ENCODE assay signal across 8 cellular contexts in the genomic region with DNA sequence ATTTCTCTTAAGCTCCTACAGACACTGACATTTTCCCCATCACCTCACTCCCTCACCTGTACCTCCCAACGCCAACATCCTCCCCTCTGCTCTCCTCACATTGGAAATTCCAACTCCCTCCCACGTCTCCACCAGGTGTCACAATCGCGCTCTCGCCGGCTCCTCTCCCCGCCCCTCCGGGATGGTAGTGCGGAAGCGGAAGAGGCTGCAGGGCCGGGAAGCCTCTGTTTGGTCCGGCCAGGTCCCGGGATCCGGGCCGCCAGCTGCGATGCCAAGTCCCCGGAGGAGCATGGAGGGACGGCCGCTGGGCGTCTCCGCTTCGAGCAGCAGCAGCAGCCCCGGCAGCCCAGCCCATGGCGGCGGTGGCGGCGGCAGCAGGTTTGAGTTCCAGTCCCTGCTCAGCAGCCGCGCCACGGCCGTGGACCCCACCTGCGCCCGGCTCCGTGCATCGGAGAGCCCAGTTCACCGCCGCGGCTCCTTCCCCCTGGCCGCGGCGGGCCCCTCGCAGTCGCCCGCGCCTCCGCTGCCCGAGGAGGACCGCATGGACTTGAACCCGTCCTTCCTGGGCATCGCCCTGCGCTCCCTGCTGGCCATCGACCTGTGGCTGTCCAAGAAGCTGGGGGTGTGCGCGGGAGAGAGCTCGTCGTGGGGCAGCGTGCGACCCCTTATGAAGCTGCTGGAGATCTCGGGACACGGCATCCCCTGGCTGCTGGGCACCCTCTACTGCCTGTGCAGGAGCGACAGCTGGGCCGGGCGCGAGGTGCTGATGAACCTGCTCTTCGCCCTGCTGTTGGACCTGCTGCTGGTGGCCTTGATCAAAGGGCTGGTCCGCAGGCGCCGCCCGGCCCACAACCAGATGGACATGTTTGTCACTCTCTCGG. TPM values are rescaled to one million over a fixed set of nuclear protein-coding genes. Genes with fewer than 3 reads are reported as not detected.
A peak's percentile ranks its signal among the peaks of the same experiment; 100 is the strongest.
DNase-seq lines count a peak whose midpoint lies in the region; ATAC-seq and TF ChIP-seq lines count a peak whose summit lies in the region.

A gene (plus strand): TSS at position 187 of the 881 bp plus-strand sequence. CDS start 82 bp downstream, at position 269.

- peak; percentile 65 for TF ChIP-seq CTCF in OCI-LY3 (IDR thresholded peaks at IDR 0.05; ENCODE audit: low read depth, low read length)

- no peaks in the 10 kb centered on the region for H4K20me1 ChIP-seq in OCI-LY3 (ENCODE audit: insufficient read depth, low read length)

- H2AFZ ChIP-seq in OCI-LY3 (ENCODE audit: low read depth, low read length) = peak within 1 kb of the TSS; percentile 99

- H3K9me3 Mint-ChIP-seq in stimulated activated memory B cell treated with anti-CD40 and anti-IgM and Interleukin-4, amounts not matched to agents 10 μg/mL and 1 μg/mL and 100 μg/mL, for 72 hours = no peaks in the 10 kb centered on the region

- H3K4me2 ChIP-seq in OCI-LY3 (ENCODE audit: low read length) = peak within 1 kb of the TSS; percentile 94

- H3K4me3 ChIP-seq in HUES64 (ENCODE audit: low read length) = peak within 1 kb of the TSS; percentile 91
- peak within 1 kb of the TSS; percentile 96 for H3K4me3 ChIP-seq in OCI-LY3 (ENCODE audit: low read length)
- peak within 1 kb of the TSS; percentile 95 for H3K4me3 ChIP-seq in esophagus (ENCODE audit: low read depth in 1 of 2, low read length in 2 of 2)
- peak within 1 kb of the TSS; percentile 68 to 91 for H3K4me3 ChIP-seq in muscle layer of colon (ENCODE audit: low read depth in 1 of 2, low read length in 2 of 2)

- H3K27me3 ChIP-seq in HUES64 (ENCODE audit: insufficient read depth, low read length) (peaks cover 3% of the 10 kb centered on the region; the same call in 1 of the 2 replicates), OCI-LY3 (ENCODE audit: low read depth, low read length) (no peaks in the 10 kb centered on the region), esophagus (ENCODE audit: control insufficient read depth in 1 of 2, insufficient read depth in 2 of 2, low read length in 2 of 2) (no peaks in the 10 kb centered on the region), muscle layer of colon (ENCODE audit: control insufficient read depth in 1 of 2, insufficient read depth in 2 of 2, low read length in 2 of 2) (no peaks in the 10 kb centered on the region)

- peak within 1 kb of the TSS; percentile 84 for H3K27ac Mint-ChIP-seq in stimulated activated memory B cell treated with anti-CD40 and anti-IgM and Interleukin-4, amounts not matched to agents 10 μg/mL and 1 μg/mL and 100 μg/mL, for 72 hours

- H3K36me3 ChIP-seq in HUES64 (ENCODE audit: insufficient read depth, low read length) (no peaks in the 10 kb centered on the region), OCI-LY3 (replicated peaks; ENCODE audit: low read depth, low read length) (no peaks in the 10 kb centered on the region), esophagus (ENCODE audit: control insufficient read depth in 2 of 2, insufficient read depth in 2 of 2, low read length in 1 of 2) (no peaks in the 10 kb centered on the region), muscle layer of colon (ENCODE audit: insufficient read depth, low read length) (no peaks in the 10 kb centered on the region)

- DNase-seq in DMS53 (lab: John Stamatoyannopoulos, UW) = peak; percentile 89
- DNase-seq in activated T-cell treated with anti-CD3 and anti-CD28 coated beads, Interleukin-2, amount 50 U/mL, for 48 hours = peak; percentile 81

- peaks cover 6% of the 10 kb centered on the region; the same call in 1 of the 2 replicates for H3K79me2 ChIP-seq in OCI-LY3 (ENCODE audit: low read length)

- peak within 1 kb of the TSS; percentile 87 for H3K4me3 Mint-ChIP-seq in stimulated activated memory B cell treated with anti-CD40 and anti-IgM and Interleukin-4, amounts not matched to agents 10 μg/mL and 1 μg/mL and 100 μg/mL, for 72 hours

- H3K4me1 ChIP-seq in HUES64 (ENCODE audit: insufficient read depth, low read length) (peaks cover 47% of the 10 kb centered on the region), OCI-LY3 (ENCODE audit: low read length) (peaks cover 12% of the 10 kb centered on the region), esophagus (ENCODE audit: control insufficient read depth in 2 of 2, insufficient read depth in 2 of 2, low read length in 1 of 2) (peaks cover 0 to 7% of the 10 kb centered on the region in 2 donors), muscle layer of colon (ENCODE audit: insufficient read depth, low read length) (peaks cover 35% of the 10 kb centered on the region)

- H3K9ac ChIP-seq in HUES64 (ENCODE audit: low read depth, low read length) (peak within 1 kb of the TSS; percentile 81), OCI-LY3 (ENCODE audit: low read length) (peak within 1 kb of the TSS; percentile 90), muscle layer of colon (ENCODE audit: low read length) (peak within 1 kb of the TSS; percentile 59)

- ATAC-seq in GM21515 (IDR thresholded peaks at IDR 0.05; ENCODE audit: unreplicated experiment) = peak; percentile 84
- ATAC-seq in stimulated activated memory B cell treated with anti-CD40 and anti-IgM and Interleukin-4, amounts not matched to agents 10 μg/mL and 1 μg/mL and 100 μg/mL, for 72 hours = peak; percentile 90

- peaks cover 51% of the 10 kb centered on the region for H3K4me1 Mint-ChIP-seq in stimulated activated memory B cell treated with anti-CD40 and anti-IgM and Interleukin-4, amounts not matched to agents 10 μg/mL and 1 μg/mL and 100 μg/mL, for 72 hours

- no peaks in the 10 kb centered on the region for H3K9me3 ChIP-seq in HUES64 (ENCODE audit: insufficient read depth, low read depth, low read length)
- H3K9me3 ChIP-seq in OCI-LY3 (ENCODE audit: insufficient read depth, low read length) = no peaks in the 10 kb centered on the region
- H3K9me3 ChIP-seq in esophagus (ENCODE audit: control insufficient read depth in 2 of 2, insufficient read depth in 1 of 2, low read depth in 1 of 2, low read length in 1 of 2) = no peaks in the 10 kb centered on the region
- H3K9me3 ChIP-seq in muscle layer of colon (ENCODE audit: low read length) = no peaks in the 10 kb centered on the region

- WGBS in HUES64 = 2% methylated on average over 70 of the region's 70 CpGs
- WGBS in esophagus, 2 donors = 1 to 2% methylated on average over 64 to 70 of the region's 70 CpGs

- no peaks in the 10 kb centered on the region for H3K27me3 Mint-ChIP-seq in stimulated activated memory B cell treated with anti-CD40 and anti-IgM and Interleukin-4, amounts not matched to agents 10 μg/mL and 1 μg/mL and 100 μg/mL, for 72 hours

- no peaks in the 10 kb centered on the region for H3K36me3 Mint-ChIP-seq in stimulated activated memory B cell treated with anti-CD40 and anti-IgM and Interleukin-4, amounts not matched to agents 10 μg/mL and 1 μg/mL and 100 μg/mL, for 72 hours

- H3K27ac ChIP-seq in HUES64 (ENCODE audit: low read depth, low read length) (peak within 1 kb of the TSS; percentile 77), OCI-LY3 (ENCODE audit: low read length) (no peak within 1 kb of the TSS), esophagus (ENCODE audit: low read depth in 2 of 2, low read length in 1 of 2) (peak within 1 kb of the TSS; percentile 91 to 92), muscle layer of colon (ENCODE audit: low read depth, low read length) (peak within 1 kb of the TSS; percentile 71)

RNA-seq across cellular contexts. Expression of the gene that starts here (rescaled TPM):
- 9.4 TPM for polyA plus RNA-seq in HUES64 (2013, experiment 1 of 2)
- polyA plus RNA-seq in HUES64 (2013, experiment 2 of 2) = 8.9 TPM
- polyA plus RNA-seq in esophagus = 1 to 10 TPM; 5.1 to 6.4 TPM
